1 cellular context compared by ENCODE assay signal in genomic region chr3:121757087-121757811, GRCh38.
TF ChIP-seq lines count a peak whose summit lies in the region.

No MANE protein-coding gene starts in this region.

TF ChIP-seq in K562, 482 proteins besides CTCF, POLR2A, EP300 and RAD21:
- TF ChIP-seq ARID4B (CRISPR knock-in tag; IDR thresholded peaks at IDR 0.05): no peak
- no peak for TF ChIP-seq SIN3B (IDR thresholded peaks at IDR 0.05; ENCODE audit: low read depth)
- TF ChIP-seq RBM25 (IDR thresholded peaks at IDR 0.05; ENCODE audit: low read depth, low read length, severe bottlenecking): no peak
TF ChIP-seq in K562: peak in this region for 0.
